In the genomic region with DNA sequence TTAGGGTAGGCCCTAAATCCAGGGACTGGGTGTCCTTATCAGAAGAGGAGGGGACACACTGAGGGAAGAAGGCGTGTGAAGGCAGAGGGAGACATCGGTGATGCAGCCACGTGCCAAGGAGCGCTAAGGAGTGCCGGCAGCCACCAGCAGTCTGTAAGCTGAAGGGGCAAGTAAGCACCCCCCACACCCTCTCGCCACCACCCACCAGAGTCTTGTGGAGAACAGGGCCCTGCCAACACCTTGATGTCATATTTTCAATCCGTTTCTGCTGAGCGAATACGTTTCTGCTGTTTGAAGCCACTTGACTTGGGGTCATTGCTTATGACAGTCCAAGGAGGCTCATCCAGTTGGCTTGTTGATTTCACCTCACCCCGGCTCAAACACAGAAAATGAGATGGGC, we compare ENCODE assay signal across 22 cellular contexts. TPM values are rescaled to one million over a fixed set of nuclear protein-coding genes. Genes with fewer than 3 reads are reported as not detected.
DNase-seq lines count a peak whose midpoint lies in the region; ATAC-seq and TF ChIP-seq lines count a peak whose summit lies in the region.
"Had no signal": no experiment of that assay in that cellular context is flagged by ENCODE, and none has a peak within 500 bp of the region (broad histone marks: within the 10 kb centered on the region; RNA-seq: fewer than 3 reads in every experiment).

No MANE protein-coding gene starts in this region.

- H3K4me3 ChIP-seq in DND-41 (ENCODE audit: low read depth in 1 of 2, low read length in 2 of 2): no peak overlapping the region
- no peak overlapping the region for H3K4me3 ChIP-seq in effector memory CD4-positive, alpha-beta T cell (ENCODE audit: insufficient read depth, low read depth, low read length, poor library complexity, severe bottlenecking)
- H3K4me3 ChIP-seq in sigmoid colon: no peak overlapping the region
- H3K4me3 ChIP-seq: coronary artery, prostate gland, thyroid gland had no signal

- H3K27me3 Mint-ChIP-seq in activated CD4-positive, alpha-beta T cell treated with anti-CD3 and anti-CD28 coated beads, Interleukin-2, amount 10 ng/mL, durations not matched to agents 7 days and 5 days: no peaks in the 10 kb centered on the region

- no peak for TF ChIP-seq EP300 in sigmoid colon (IDR thresholded peaks at IDR 0.05)

- H3K9me3 ChIP-seq in DND-41 (ENCODE audit: insufficient read depth, low read length, severe bottlenecking) (no peaks in the 10 kb centered on the region), sigmoid colon (no peaks in the 10 kb centered on the region)
- no peaks in the 10 kb centered on the region for H3K9me3 ChIP-seq in effector memory CD4-positive, alpha-beta T cell (ENCODE audit: control insufficient read depth, low read length)
- H3K9me3 ChIP-seq: prostate gland, thyroid gland had no signal

- H3K4me1 Mint-ChIP-seq in activated CD4-positive, alpha-beta T cell treated with anti-CD3 and anti-CD28 coated beads, Interleukin-2, amount 10 ng/mL, durations not matched to agents 7 days and 5 days: peaks cover 83% of the 10 kb centered on the region

- TF ChIP-seq CTCF in DND-41 (IDR thresholded peaks at IDR 0.05; ENCODE audit: borderline replicate concordance, extremely low read depth, low read length, poor library complexity, severe bottlenecking): no peak
- no peak for TF ChIP-seq CTCF in sigmoid colon (IDR thresholded peaks at IDR 0.05)

- no peak overlapping the region for H3K4me3 Mint-ChIP-seq in activated CD4-positive, alpha-beta T cell treated with anti-CD3 and anti-CD28 coated beads, Interleukin-2, amount 10 ng/mL, durations not matched to agents 7 days and 5 days
- H3K4me3 Mint-ChIP-seq: H9 had no signal

- H3K4me1 ChIP-seq in DND-41 (ENCODE audit: insufficient read depth, low read length) (peaks cover 36% of the 10 kb centered on the region), sigmoid colon (peaks cover 0 to 39% (median 28%) of the 10 kb centered on the region in 4 donors)
- H3K4me1 ChIP-seq in effector memory CD4-positive, alpha-beta T cell (ENCODE audit: control insufficient read depth, insufficient read depth, low read length, poor library complexity, severe bottlenecking): peaks cover 56% of the 10 kb centered on the region
- H3K4me1 ChIP-seq: prostate gland had no signal

- no peak for DNase-seq in activated CD4-positive, alpha-beta T cell treated with anti-CD3 and anti-CD28 coated beads, Interleukin-2, amount 10 ng/mL, durations not matched to agents 7 days and 5 days
- DNase-seq in activated CD4-positive, alpha-beta T cell treated with anti-CD3 and anti-CD28 coated beads, Interleukin-2, amount 50 U/mL, for 48 hours: no peak
- no peak for DNase-seq in DND-41
- no peak for DNase-seq in effector memory CD4-positive, alpha-beta T cell
- no peak for DNase-seq in sigmoid colon
- no peak for DNase-seq in hippocampal formation (lab: John Stamatoyannopoulos, UW)
- DNase-seq: activated CD4-positive, alpha-beta T cell treated with anti-CD3 and anti-CD28 coated beads for 48 hours; activated effector memory CD4-positive, alpha-beta T cell treated with Interleukin-2 at 50 U/mL for 16 hours; AML-193; anterior cingulate cortex; foreskin fibroblast; H9; head of caudate nucleus; stimulated activated CD4-positive, alpha-beta T cell treated with anti-CD3 and anti-CD28 coated beads, Interleukin-15, amount 100 ng/mL, for 24 hours; stimulated activated naive CD4-positive, alpha-beta T cell treated with Interleukin-2 at 50 U/mL for 16 hours; T-helper 2 cell; thyroid gland had no signal

- peak overlapping the region; percentile 86 for H3K27ac Mint-ChIP-seq in activated CD4-positive, alpha-beta T cell treated with anti-CD3 and anti-CD28 coated beads, Interleukin-2, amount 10 ng/mL, durations not matched to agents 7 days and 5 days
- H3K27ac Mint-ChIP-seq: H9 had no signal

- no peaks in the 10 kb centered on the region for H3K27me3 ChIP-seq in DND-41 (ENCODE audit: insufficient read depth, low read length, poor library complexity)
- no peaks in the 10 kb centered on the region for H3K27me3 ChIP-seq in effector memory CD4-positive, alpha-beta T cell (replicated peaks; ENCODE audit: control insufficient read depth, insufficient read depth, low read length, poor library complexity, severe bottlenecking)
- no peaks in the 10 kb centered on the region for H3K27me3 ChIP-seq in sigmoid colon
- H3K27me3 ChIP-seq: thyroid gland had no signal

- ATAC-seq in DND-41 (ENCODE audit: insufficient read depth, low read depth) (no peak), HG03045 (IDR thresholded peaks at IDR 0.05; ENCODE audit: unreplicated experiment) (no peak), GM18511 (IDR thresholded peaks at IDR 0.05; ENCODE audit: unreplicated experiment) (no peak)
- ATAC-seq: esophagus mucosa had no signal

- intact Hi-C loops in sigmoid colon (cut with DNase I): no loop called here

- peaks cover 82% of the 10 kb centered on the region for H3K36me3 Mint-ChIP-seq in activated CD4-positive, alpha-beta T cell treated with anti-CD3 and anti-CD28 coated beads, Interleukin-2, amount 10 ng/mL, durations not matched to agents 7 days and 5 days (ENCODE audit: low read depth)

- no peaks in the 10 kb centered on the region for H3K9me3 Mint-ChIP-seq in activated CD4-positive, alpha-beta T cell treated with anti-CD3 and anti-CD28 coated beads, Interleukin-2, amount 10 ng/mL, durations not matched to agents 7 days and 5 days
- H3K9me3 Mint-ChIP-seq: H9 had no signal

- H3K27ac ChIP-seq in DND-41 (ENCODE audit: low read length) (peak overlapping the region; percentile 36; the same call in 1 of the 2 replicates), sigmoid colon (peak overlapping the region in 3 of 4 donors; percentile 24 to 68 (median 57))
- peak overlapping the region; percentile 35 for H3K27ac ChIP-seq in effector memory CD4-positive, alpha-beta T cell (ENCODE audit: insufficient read depth, low read length, poor library complexity, severe bottlenecking)
- H3K27ac ChIP-seq: coronary artery, prostate gland, thyroid gland had no signal

- 84 to 92% methylated on average over 10 of the region's 10 CpGs for WGBS in sigmoid colon, 2 donors

- H3K79me2 ChIP-seq in DND-41 (ENCODE audit: insufficient read depth, low read length): peaks cover 3% of the 10 kb centered on the region; the same call in 1 of the 2 replicates

- CTCF ChIA-PET in activated CD4-positive, alpha-beta T cell treated with anti-CD3 and anti-CD28 coated beads, Interleukin-2, amount 10 ng/mL, durations not matched to agents 7 days and 5 days (lab: Charles Lee): no interaction called here

- H2AFZ ChIP-seq in DND-41 (ENCODE audit: low read depth, low read length): no peak overlapping the region

- POLR2A ChIA-PET in activated CD4-positive, alpha-beta T cell treated with anti-CD3 and anti-CD28 coated beads, Interleukin-2, amount 10 ng/mL, durations not matched to agents 7 days and 5 days (lab: Charles Lee): no interaction called here

- TF ChIP-seq POLR2A in sigmoid colon (IDR thresholded peaks at IDR 0.05): no peak

- H3K4me2 ChIP-seq in DND-41 (ENCODE audit: insufficient read depth, low read length): no peak overlapping the region

- no peaks in the 10 kb centered on the region for H4K20me1 ChIP-seq in DND-41 (ENCODE audit: insufficient read depth, low read length)

- H3K36me3 ChIP-seq in DND-41 (ENCODE audit: insufficient read depth, low read length): peaks cover 26% of the 10 kb centered on the region
- H3K36me3 ChIP-seq in effector memory CD4-positive, alpha-beta T cell (ENCODE audit: control insufficient read depth, insufficient read depth, low read length): peaks cover 15% of the 10 kb centered on the region
- H3K36me3 ChIP-seq in sigmoid colon: peaks cover 0 to 27% (median 4%) of the 10 kb centered on the region in 4 donors
- H3K36me3 ChIP-seq: prostate gland, thyroid gland had no signal

- H3K9ac ChIP-seq in DND-41 (ENCODE audit: low read depth, low read length): no peak overlapping the region

RNA-seq across cellular contexts. Expression of a gene that starts 37.9 kb away (rescaled TPM):
- 100 to 1,000 TPM; 151 to 172 TPM for total RNA-seq in activated CD4-positive, alpha-beta T cell treated with anti-CD3 and anti-CD28 coated beads, Interleukin-2, amount 10 ng/mL, durations not matched to agents 7 days and 5 days
- total RNA-seq in sigmoid colon: 100 to 1,000 TPM; 125 to 192 (median 167) TPM
- 100 to 1,000 TPM in 1 of 3 donors, 10 to 100 TPM in 2; 54.1 to 106 (median 64.3) TPM for polyA plus RNA-seq in sigmoid colon
